ENCODE assay signal across 10 cellular contexts in genomic region chr10:35216303-35216905, GRCh38.
DNase-seq lines count a peak whose midpoint lies in the region; ATAC-seq and TF ChIP-seq lines count a peak whose summit lies in the region.
"Had no signal": no experiment of that assay in that cellular context is flagged by ENCODE, and none has a peak within 500 bp of the region (broad histone marks: within the 10 kb centered on the region; RNA-seq: fewer than 3 reads in every experiment).

No MANE protein-coding gene starts in this region.

- H3K79me2 ChIP-seq in OCI-LY7 (ENCODE audit: insufficient read depth, low read depth, low read length): no peaks in the 10 kb centered on the region
- no peaks in the 10 kb centered on the region for H3K79me2 ChIP-seq in SK-N-SH (ENCODE audit: insufficient read depth)

- H3K9ac ChIP-seq in SK-N-SH: no peak overlapping the region

- no peaks in the 10 kb centered on the region for H3K4me1 ChIP-seq in HEK293 (ENCODE audit: control insufficient read depth, insufficient read depth, low read length)
- peaks cover 22% of the 10 kb centered on the region for H3K4me1 ChIP-seq in OCI-LY7 (ENCODE audit: insufficient read depth, low read length, poor library complexity, severe bottlenecking)
- peaks cover 0 to 2% of the 10 kb centered on the region in 2 experiments; a peak in 3 of 4 replicates for H3K4me1 ChIP-seq in SK-N-SH (ENCODE audit: control insufficient read depth in 1 of 2, insufficient read depth in 2 of 2, low read depth in 1 of 2, low read length in 1 of 2)

- no peak for TF ChIP-seq CTCF in HEK293 (tag by site-specific recombination; IDR thresholded peaks at IDR 0.05)
- no peak for TF ChIP-seq CTCF in OCI-LY7 (conservative IDR thresholded peaks at IDR 0.05; ENCODE audit: low read length)
- TF ChIP-seq CTCF in SK-N-SH (IDR thresholded peaks at IDR 0.05): no peak

- 72% methylated on average over 6 of the region's 6 CpGs for WGBS in SK-N-SH (ENCODE audit: low lambda C conversion rate)

- peak overlapping the region; percentile 57 for H2AFZ ChIP-seq in OCI-LY7 (ENCODE audit: low read length)
- no peak overlapping the region for H2AFZ ChIP-seq in SK-N-SH (ENCODE audit: low read depth)

- no peak overlapping the region for H3K27ac ChIP-seq in HEK293 (ENCODE audit: extremely low read depth, low read depth, low read length)
- H3K27ac ChIP-seq in OCI-LY7 (ENCODE audit: low read depth, low read length, poor library complexity, severe bottlenecking): no peak overlapping the region
- H3K27ac ChIP-seq in SK-N-SH (ENCODE audit: low read depth in 2 of 2, low read length in 1 of 2): no peak overlapping the region

- H3F3A ChIP-seq in SK-N-SH (replicated peaks; ENCODE audit: insufficient read depth): no peaks in the 10 kb centered on the region

- H3K9me2 ChIP-seq in OCI-LY7 (ENCODE audit: insufficient read depth, low read length) (no peaks in the 10 kb centered on the region), SK-N-SH (no peaks in the 10 kb centered on the region)

- H3K4me2 ChIP-seq in OCI-LY7 (ENCODE audit: low read length) (no peak overlapping the region), SK-N-SH (no peak overlapping the region)

- no TSS peak for BruUV-seq in OCI-LY7 (replicated peaks; lab: Mats Ljungman, UMichigan)

- no peak for TF ChIP-seq RAD21 in SK-N-SH (IDR thresholded peaks at IDR 0.05; ENCODE audit: low read length)

- no peaks in the 10 kb centered on the region for H3K9me3 ChIP-seq in HEK293 (ENCODE audit: control insufficient read depth, insufficient read depth, low read depth, low read length)
- no peaks in the 10 kb centered on the region for H3K9me3 ChIP-seq in OCI-LY7 (ENCODE audit: low read length)
- H3K9me3 ChIP-seq in SK-N-SH: no peaks in the 10 kb centered on the region

- DNase-seq in OCI-LY7 (ENCODE audit: low spot score) (no peak), dermis microvascular lymphatic vessel endothelial cell (ENCODE audit: low read depth in 2 of 2) (peak; percentile 47 to 65), NCI-H1436 (lab: John Stamatoyannopoulos, UW) (no peak), SK-N-SH (no peak), COLO829 (ENCODE audit: low spot score) (no peak)
- peak; percentile 70 for DNase-seq in natural killer cell treated with Interleukin-12 subunit alpha and Interleukin-12 subunit beta and Interleukin-15 and Interleukin-18, amount 100 ng/mL, for 72 hours (ENCODE audit: low spot score)
- DNase-seq: activated T-cell treated with anti-CD3 and anti-CD28 coated beads, Interleukin-2, amount 50 U/mL, for 4 hours; occipital lobe had no signal

- H3K27ac Mint-ChIP-seq in natural killer cell treated with Interleukin-12 subunit alpha and Interleukin-12 subunit beta and Interleukin-15 and Interleukin-18, amount 100 ng/mL, for 72 hours: peak overlapping the region; percentile 90 to 93

- H3K27me3 ChIP-seq in SK-N-SH (ENCODE audit: insufficient read depth): no peaks in the 10 kb centered on the region

- no peaks in the 10 kb centered on the region for H4K20me1 ChIP-seq in OCI-LY7 (ENCODE audit: insufficient read depth, low read length)
- H4K20me1 ChIP-seq in SK-N-SH (ENCODE audit: insufficient read depth): no peaks in the 10 kb centered on the region

- ATAC-seq in natural killer cell treated with Interleukin-12 subunit alpha and Interleukin-12 subunit beta and Interleukin-15 and Interleukin-18, amount 100 ng/mL, for 72 hours: peak; percentile 88 to 92
- ATAC-seq in HG03571 (IDR thresholded peaks at IDR 0.05; ENCODE audit: unreplicated experiment): no peak

- POLR2A ChIA-PET in HEK293 (lab: Yijun Ruan, JAX) (no interaction called here), OCI-LY7 (lab: Charles Lee) (interaction anchor here (0.6 to 3.8 kb wide), 11 partner anchors 10 to 463 kb away, joined by 3 to 21 read pairs (median 5); no protein-coding TSS in a partner anchor), SK-N-SH (lab: Yijun Ruan, JAX) (interaction anchor here (0.6 kb wide), 1 partner anchor 100 kb away, joined by 5 read pairs; no protein-coding TSS in a partner anchor)

- peak overlapping the region; percentile 36 for H3K4me3 Mint-ChIP-seq in natural killer cell treated with Interleukin-12 subunit alpha and Interleukin-12 subunit beta and Interleukin-15 and Interleukin-18, amount 100 ng/mL, for 72 hours
- H3K4me3 Mint-ChIP-seq: activated T-cell treated with anti-CD3 and anti-CD28 coated beads, Interleukin-2, amount 50 U/mL, for 4 hours had no signal

- CTCF ChIA-PET in HEK293 (lab: Yijun Ruan, JAX): interaction anchor here (0.8 to 3.9 kb wide), 11 partner anchors 7 to 550 kb away, joined by 3 to 59 read pairs (median 5); no protein-coding TSS in a partner anchor
- CTCF ChIA-PET in OCI-LY7 (lab: Charles Lee; ENCODE audit: unreplicated experiment): interaction anchor here (1.6 to 2.1 kb wide), 2 partner anchors 21 to 96 kb away, joined by 5 to 10 read pairs; no protein-coding TSS in a partner anchor
- CTCF ChIA-PET in SK-N-SH (lab: Yijun Ruan, JAX): interaction anchor here (0.9 to 7.2 kb wide), 7 partner anchors 9 to 221 kb away, joined by 3 to 82 read pairs (median 14); no protein-coding TSS in a partner anchor

- intact Hi-C loops in OCI-LY7 (cut with micrococcal nuclease; ENCODE audit: unreplicated experiment): no loop called here

- peaks cover 6% of the 10 kb centered on the region for H3K36me3 Mint-ChIP-seq in natural killer cell treated with Interleukin-12 subunit alpha and Interleukin-12 subunit beta and Interleukin-15 and Interleukin-18, amount 100 ng/mL, for 72 hours

- H3K36me3 ChIP-seq in HEK293 (ENCODE audit: control insufficient read depth in 2 of 2, insufficient read depth in 1 of 2, low read length in 2 of 2) (peaks cover 0 to 3% of the 10 kb centered on the region in 2 experiments; a peak in 1 of 3 replicates), OCI-LY7 (ENCODE audit: insufficient read depth, low read length) (no peaks in the 10 kb centered on the region), SK-N-SH (replicated peaks in 1 of 2; ENCODE audit: control insufficient read depth in 1 of 2, insufficient read depth in 2 of 2, low read length in 1 of 2) (no peaks in the 10 kb centered on the region)

- peaks cover 33 to 34% of the 10 kb centered on the region in 2 donors for H3K4me1 Mint-ChIP-seq in natural killer cell treated with Interleukin-12 subunit alpha and Interleukin-12 subunit beta and Interleukin-15 and Interleukin-18, amount 100 ng/mL, for 72 hours (ENCODE audit: low read depth in 2 of 2)

- no peaks in the 10 kb centered on the region for H3K9me3 Mint-ChIP-seq in natural killer cell treated with Interleukin-12 subunit alpha and Interleukin-12 subunit beta and Interleukin-15 and Interleukin-18, amount 100 ng/mL, for 72 hours
- H3K9me3 Mint-ChIP-seq: activated T-cell treated with anti-CD3 and anti-CD28 coated beads, Interleukin-2, amount 50 U/mL, for 4 hours had no signal

- no peak for TF ChIP-seq EP300 in SK-N-SH (IDR thresholded peaks at IDR 0.05; ENCODE audit: borderline replicate concordance in 1 of 2, low read depth in 1 of 2, low read length in 1 of 2)

- H3K4me3 ChIP-seq in HEK293 (ENCODE audit: low read depth, low read length) (no peak overlapping the region), OCI-LY7 (ENCODE audit: low read depth, low read length, poor library complexity, severe bottlenecking) (no peak overlapping the region), SK-N-SH (ENCODE audit: low read depth in 2 of 2, low read length in 1 of 2) (no peak overlapping the region)

- no peaks in the 10 kb centered on the region for H3K27me3 Mint-ChIP-seq in natural killer cell treated with Interleukin-12 subunit alpha and Interleukin-12 subunit beta and Interleukin-15 and Interleukin-18, amount 100 ng/mL, for 72 hours

TF ChIP-seq in HEK293, 187 proteins besides CTCF, POLR2A, EP300 and RAD21:
- no peak for TF ChIP-seq YY2 (tag by site-specific recombination; IDR thresholded peaks at IDR 0.05)
- peak; percentile 9; the same call in 1 of the 2 replicates for TF ChIP-seq SCRT2 (tag by site-specific recombination; IDR thresholded peaks at IDR 0.05)
TF ChIP-seq in HEK293: peak in this region for 1.

TF ChIP-seq in SK-N-SH, 30 proteins besides CTCF, POLR2A, EP300 and RAD21:
- TF ChIP-seq CHD2 (IDR thresholded peaks at IDR 0.05; ENCODE audit: low read length, partially characterized antibody): no peak

Comparison
In these comparisons a context has a peak if more than half of its experiments do, and no peak if none do; other contexts are left out.
1. DNase-seq: peak in dermis microvascular lymphatic vessel endothelial cell (2 of 2) and natural killer cell treated with Interleukin-12 subunit alpha and Interleukin-12 subunit beta and Interleukin-15 and Interleukin-18, amount 100 ng/mL, for 72 hours (single experiment); none in OCI-LY7 (single experiment), NCI-H1436 (single experiment), SK-N-SH (single experiment) and COLO829 (single experiment).